ENCODE assay signal across 22 cellular contexts in the genomic region with DNA sequence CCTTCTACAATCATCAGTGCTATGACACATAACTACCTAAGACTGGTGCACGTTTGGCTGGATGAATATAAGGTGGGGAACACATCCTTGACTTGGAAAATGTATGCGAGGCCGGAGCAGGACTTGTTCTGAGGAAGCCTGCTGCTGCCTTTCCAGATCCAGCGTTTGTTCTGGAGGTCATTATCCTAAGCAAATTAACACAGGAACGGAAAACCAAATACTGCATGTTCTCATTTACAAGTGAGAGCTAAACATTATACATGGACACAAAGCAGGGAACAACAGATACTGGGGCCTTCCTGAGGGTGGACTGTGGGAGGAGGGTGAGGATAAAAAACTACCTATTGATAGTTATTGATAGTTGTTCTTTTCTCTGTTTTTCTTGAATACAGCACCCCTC. TPM values are rescaled to one million over a fixed set of nuclear protein-coding genes. Genes with fewer than 3 reads are reported as not detected.
DNase-seq lines count a peak whose midpoint lies in the region; ATAC-seq and TF ChIP-seq lines count a peak whose summit lies in the region.
"Had no signal": no experiment of that assay in that cellular context is flagged by ENCODE, and none has a peak within 500 bp of the region (broad histone marks: within the 10 kb centered on the region; RNA-seq: fewer than 3 reads in every experiment).

No MANE protein-coding gene starts in this region.

- H3K4me3 ChIP-seq in right lobe of liver, result no peak overlapping the region
- H3K4me3 ChIP-seq: BLaER1, GM12878, GM23248, HAP-1 had no signal

- H3K27ac ChIP-seq in 22Rv1, result peak overlapping the region; percentile 55
- H3K27ac ChIP-seq in VCaP, result peak overlapping the region; percentile 71
- no peak overlapping the region for H3K27ac ChIP-seq in right lobe of liver
- H3K27ac ChIP-seq: BLaER1, GM23248 had no signal

- no peaks in the 10 kb centered on the region for H3K4me1 ChIP-seq in right lobe of liver
- H3K4me1 ChIP-seq: BLaER1, HAP-1 had no signal

- H3K27me3 Mint-ChIP-seq in T-helper 2 cell treated with Interferon-gamma antibody and Interleukin-4, amounts not matched to agents 5 μg/mL and 100 μg/mL, for 36 hours (ENCODE audit: low read depth), result peaks cover 12% of the 10 kb centered on the region

- no peaks in the 10 kb centered on the region for H3K27me3 ChIP-seq in right lobe of liver
- H3K27me3 ChIP-seq: BLaER1 had no signal

- intact Hi-C loops in right lobe of liver (cut with DNase I), result no loop called here

- H3K27ac Mint-ChIP-seq in T-helper 2 cell treated with Interferon-gamma antibody and Interleukin-4, amounts not matched to agents 5 μg/mL and 100 μg/mL, for 36 hours, result no peak overlapping the region
- H3K27ac Mint-ChIP-seq: CD14-positive monocyte; CD4-positive, alpha-beta memory T cell had no signal

- no peaks in the 10 kb centered on the region for H3K36me3 Mint-ChIP-seq in T-helper 2 cell treated with Interferon-gamma antibody and Interleukin-4, amounts not matched to agents 5 μg/mL and 100 μg/mL, for 36 hours (ENCODE audit: low read depth)
- H3K36me3 Mint-ChIP-seq: CD14-positive monocyte; CD4-positive, alpha-beta memory T cell had no signal

- TF ChIP-seq CTCF in 22Rv1 (IDR thresholded peaks at IDR 0.05) (no peak), VCaP (conservative IDR thresholded peaks at IDR 0.05) (no peak), right lobe of liver (IDR thresholded peaks at IDR 0.05) (no peak)

- TF ChIP-seq POLR2A in right lobe of liver (IDR thresholded peaks at IDR 0.05), result no peak

- peaks cover 6% of the 10 kb centered on the region for H3K9me3 Mint-ChIP-seq in T-helper 2 cell treated with Interferon-gamma antibody and Interleukin-4, amounts not matched to agents 5 μg/mL and 100 μg/mL, for 36 hours

- no peak overlapping the region for H3K4me3 Mint-ChIP-seq in T-helper 2 cell treated with Interferon-gamma antibody and Interleukin-4, amounts not matched to agents 5 μg/mL and 100 μg/mL, for 36 hours
- H3K4me3 Mint-ChIP-seq: CD14-positive monocyte; CD4-positive, alpha-beta memory T cell had no signal

- H3K36me3 ChIP-seq in right lobe of liver, result no peaks in the 10 kb centered on the region
- H3K36me3 ChIP-seq: BLaER1, HAP-1 had no signal

- no peaks in the 10 kb centered on the region for H3K9me3 ChIP-seq in right lobe of liver
- H3K9me3 ChIP-seq: BLaER1, HAP-1 had no signal

- peak in 3 of 4 donors; percentile 28 to 74 (median 63) for ATAC-seq in right lobe of liver
- ATAC-seq: GM12878 had no signal

- H3K4me1 Mint-ChIP-seq in T-helper 2 cell treated with Interferon-gamma antibody and Interleukin-4, amounts not matched to agents 5 μg/mL and 100 μg/mL, for 36 hours (ENCODE audit: low read depth), result no peaks in the 10 kb centered on the region
- H3K4me1 Mint-ChIP-seq: CD14-positive monocyte; CD4-positive, alpha-beta memory T cell had no signal

- DNase-seq in DMS53 (lab: John Stamatoyannopoulos, UW), result peak; percentile 40
- no peak for DNase-seq in DMS53 treated with DMSO at 0.1 percent for 48 hours (lab: John Stamatoyannopoulos, UW; ENCODE audit: unreplicated experiment)
- no peak for DNase-seq in right lobe of liver
- no peak for DNase-seq in OCI-M2 (lab: John Stamatoyannopoulos, UW; ENCODE audit: unreplicated experiment)
- DNase-seq in cerebellum (ENCODE audit: low spot score), result no peak
- no peak for DNase-seq in T-helper 2 cell treated with Interferon-gamma antibody and Interleukin-4, amounts not matched to agents 5 μg/mL and 100 μg/mL, for 36 hours (ENCODE audit: low spot score)
- DNase-seq: 8988T; CD4-positive, alpha-beta memory T cell; DMS153; DND-41; EL; GM23248 had no signal

- 35% methylated on average over 5 of the region's 5 CpGs for WGBS in right lobe of liver (ENCODE audit: insufficient coverage, low coverage, low lambda C conversion rate, missing lambda C conversion rate)

RNA-seq across cellular contexts. Expression of a gene that starts 10.8 kb away (rescaled TPM):
- total RNA-seq in right lobe of liver, result 10 to 100 TPM; 12.0 to 21.7 (median 14.7) TPM
- total RNA-seq in cerebellum, result 61.6 TPM

RNA-seq across cellular contexts. Expression of a gene that starts 58.5 kb away (rescaled TPM):
- total RNA-seq in right lobe of liver (not detected), cerebellum (0.27 TPM)
- total RNA-seq: A673; CD4-positive, alpha-beta memory T cell; G401; GM12878; GM23248; H4; HT-29 had no signal

Comparison
In these comparisons a context has a peak if more than half of its experiments do, and no peak if none do; other contexts are left out.
1. H3K27ac ChIP-seq: peak in 22Rv1 (single experiment) and VCaP (single experiment); none in right lobe of liver (0 of 3).